ENCODE assay signal across 31 cellular contexts in genomic region chr19:5765220-5765619, GRCh38. TPM values are rescaled to one million over a fixed set of nuclear protein-coding genes. Genes with fewer than 3 reads are reported as not detected.
DNase-seq lines count a peak whose midpoint lies in the region; ATAC-seq, FAIRE-seq and TF ChIP-seq lines count a peak whose summit lies in the region.
"Had no signal": no experiment of that assay in that cellular context is flagged by ENCODE, and none has a peak within 500 bp of the region (broad histone marks: within the 10 kb centered on the region; RNA-seq: fewer than 3 reads in every experiment).

No MANE protein-coding gene starts in this region.

- H3K9me3 Mint-ChIP-seq in nephron progenitor cell = no peaks in the 10 kb centered on the region
- H3K9me3 Mint-ChIP-seq: CD8-positive, alpha-beta memory T cell had no signal

- no peaks in the 10 kb centered on the region for H3K36me3 Mint-ChIP-seq in nephron progenitor cell (ENCODE audit: low read depth)
- H3K36me3 Mint-ChIP-seq: CD14-positive monocyte; CD4-positive, alpha-beta memory T cell; CD4-positive, CD25-positive, alpha-beta regulatory T cell; CD8-positive, alpha-beta memory T cell had no signal

- no peak for TF ChIP-seq POLR2A in K562 (conservative IDR thresholded peaks at IDR 0.05)

- no peak overlapping the region for H3K4me2 ChIP-seq in K562 (ENCODE audit: insufficient read depth, low read length)
- H3K4me2 ChIP-seq: BLaER1 had no signal

- TF ChIP-seq RAD21 in K562 (CRISPR knock-in tag; conservative IDR thresholded peaks at IDR 0.05 in 1 of 2, IDR thresholded peaks at IDR 0.05 in 1 of 2) = no peak

- intact Hi-C loops in K562 (cut with micrococcal nuclease) = no loop called here

- DNase-seq in K562 (ENCODE audit: extremely low read depth in 1 of 4, low spot score in 3 of 4) = no peak
- no peak for DNase-seq in nephron progenitor cell
- DNase-seq: 8988T; ACHN; BE2C; C1 segment of cervical spinal cord; CD4-positive, alpha-beta memory T cell; CD4-positive, CD25-positive, alpha-beta regulatory T cell; CD8-positive, alpha-beta memory T cell; COR-L47; DMS 273 treated with DMSO at 0.1 percent for 48 hours; DMS153; DMS53; DMS79; DND-41; EL; GDM1 had no signal

- H3K4me3 ChIP-seq in HEK293 (ENCODE audit: low read depth, low read length) = no peak overlapping the region
- no peak overlapping the region for H3K4me3 ChIP-seq in K562
- H3K4me3 ChIP-seq: BLaER1, GM12878 had no signal

- H3K27me3 Mint-ChIP-seq in nephron progenitor cell (ENCODE audit: low read depth, poor library complexity) = peaks cover 7% of the 10 kb centered on the region
- H3K27me3 Mint-ChIP-seq: CD4-positive, CD25-positive, alpha-beta regulatory T cell had no signal

- no peak for FAIRE-seq in K562 (lab: Jason Lieb, UNC)
- FAIRE-seq: A204.1, GM12878, GM12892, GM18507, GM19239 had no signal

- no peak overlapping the region for H3K9ac ChIP-seq in K562 (ENCODE audit: insufficient read depth in 1 of 2, low read depth in 2 of 2, low read length in 2 of 2)
- H3K9ac ChIP-seq: BLaER1 had no signal

- POLR2A ChIA-PET in HEK293 (lab: Yijun Ruan, JAX) = no interaction called here
- POLR2A ChIA-PET in K562 (lab: Yijun Ruan, JAX) = no interaction called here

- H3K79me2 ChIP-seq in K562 (ENCODE audit: control insufficient read depth, insufficient read depth, low read length) = no peaks in the 10 kb centered on the region

- H3K36me3 ChIP-seq in HEK293 (ENCODE audit: control insufficient read depth in 2 of 2, insufficient read depth in 1 of 2, low read length in 2 of 2) (no peaks in the 10 kb centered on the region), K562 (ENCODE audit: control insufficient read depth, insufficient read depth, low read length) (no peaks in the 10 kb centered on the region)
- H3K36me3 ChIP-seq: BE2C, BLaER1 had no signal

- ATAC-seq in K562 (no peak), GM21619 (IDR thresholded peaks at IDR 0.05; ENCODE audit: unreplicated experiment) (no peak), GM18861 (IDR thresholded peaks at IDR 0.05; ENCODE audit: unreplicated experiment) (no peak)
- ATAC-seq: GM12878 had no signal

- H3K27ac ChIP-seq in HEK293 (ENCODE audit: extremely low read depth, low read depth, low read length) (no peak overlapping the region), K562 (ENCODE audit: extremely low read depth, low read depth, low read length) (no peak overlapping the region)
- H3K27ac ChIP-seq: BLaER1 had no signal

- in situ Hi-C loops in K562 (cut with MboI) = no loop called here

- CTCF ChIA-PET in HEK293 (lab: Yijun Ruan, JAX) = interaction anchor here (1.0 kb wide), 1 partner anchor 44 kb away, joined by 5 read pairs; no protein-coding TSS in a partner anchor
- CTCF ChIA-PET in K562 (lab: Yijun Ruan, JAX; ENCODE audit: low intra/inter-chr PET ratio) = no interaction called here

- H3K9me3 ChIP-seq in HEK293 (ENCODE audit: control insufficient read depth, insufficient read depth, low read depth, low read length) (no peaks in the 10 kb centered on the region), K562 (replicated peaks; ENCODE audit: control insufficient read depth, insufficient read depth, low read depth, low read length) (no peaks in the 10 kb centered on the region)
- H3K9me3 ChIP-seq: BE2C, BLaER1 had no signal

- H3K4me1 Mint-ChIP-seq in nephron progenitor cell = peaks cover 5% of the 10 kb centered on the region
- H3K4me1 Mint-ChIP-seq: CD14-positive monocyte; CD8-positive, alpha-beta memory T cell had no signal

- peaks cover 3 to 8% of the 10 kb centered on the region in 2 experiments; a peak in 4 of 5 replicates for H3K27me3 ChIP-seq in K562 (ENCODE audit: control insufficient read depth in 2 of 2, insufficient read depth in 2 of 2, low read length in 2 of 2)
- H3K27me3 ChIP-seq: BE2C, BLaER1 had no signal

- H3K27ac Mint-ChIP-seq in nephron progenitor cell = peak overlapping the region; percentile 24
- H3K27ac Mint-ChIP-seq: CD14-positive monocyte; CD4-positive, CD25-positive, alpha-beta regulatory T cell; CD8-positive, alpha-beta memory T cell had no signal

- WGBS in K562 (ENCODE audit: insufficient coverage, low coverage, missing lambda C conversion rate) = 58% methylated on average over 3 of the region's 3 CpGs

- no TSS peak for BruUV-seq in K562 (replicated peaks; lab: Mats Ljungman, UMichigan)

- no peaks in the 10 kb centered on the region for H4K20me1 ChIP-seq in K562 (replicated peaks; ENCODE audit: control insufficient read depth, insufficient read depth, low read length)
- H4K20me1 ChIP-seq: BLaER1 had no signal

- H3K9me1 ChIP-seq in K562 (ENCODE audit: control insufficient read depth, insufficient read depth, low read length) = no peaks in the 10 kb centered on the region

- TF ChIP-seq CTCF in HEK293 (tag by site-specific recombination; IDR thresholded peaks at IDR 0.05) (no peak), K562 (IDR thresholded peaks at IDR 0.05 in 2 of 3, conservative IDR thresholded peaks at IDR 0.05 in 1 of 3; ENCODE audit: insufficient read depth in 2 of 3, low read depth in 1 of 3, low read length in 3 of 3) (no peak), nephron progenitor cell (IDR thresholded peaks at IDR 0.05) (no peak)

- H2AFZ ChIP-seq in K562 (ENCODE audit: low read depth, low read length) = no peak overlapping the region

- H3K4me1 ChIP-seq in HEK293 (ENCODE audit: control insufficient read depth, insufficient read depth, low read length) (no peaks in the 10 kb centered on the region), K562 (replicated peaks in 1 of 2; ENCODE audit: control insufficient read depth in 2 of 2, insufficient read depth in 2 of 2, low read length in 2 of 2) (no peaks in the 10 kb centered on the region; a peak in 1 of 5 replicates)
- H3K4me1 ChIP-seq: BE2C had no signal

- TF ChIP-seq EP300 in K562 (IDR thresholded peaks at IDR 0.05; ENCODE audit: low read length) = no peak

- no peak overlapping the region for H3K4me3 Mint-ChIP-seq in nephron progenitor cell
- H3K4me3 Mint-ChIP-seq: CD14-positive monocyte; CD4-positive, alpha-beta memory T cell; CD4-positive, CD25-positive, alpha-beta regulatory T cell; CD8-positive, alpha-beta memory T cell had no signal

RNA-seq across cellular contexts. Expression of gene PRR22, which starts 19.3 kb away (rescaled TPM):
- 3.0 and 20.7 TPM in 2 replicates for total RNA-seq in K562 (2011; cell fraction: chromatin; rRNA removed; ENCODE audit: low replicate concordance)
- total RNA-seq in K562 (2011; cell fraction: nucleolus; rRNA removed) = 16.2 and 19.2 TPM in 2 replicates
- 7.0 and 8.5 TPM in 2 replicates for total RNA-seq in K562 (2011; cell fraction: nucleoplasm; rRNA removed)
- total RNA-seq in K562 (2014; rRNA removed) (5.4 and 8.0 TPM in 2 replicates), K562 (2014; rRNA removed; fragmentation: Illumina TruSeq; extraction: Trizol) (0.11 and 0.22 TPM in 2 replicates), K562 (2015; rRNA removed; fragmentation: Illumina TruSeq; extraction: Trizol) (1.9 and 2.7 TPM in 2 replicates), K562 (2021) (9.3 and 12.0 TPM in 2 replicates)
- polyA plus RNA-seq in K562 (2011; rRNA removed) (1.4 and 2.2 TPM in 2 replicates), K562 (2014; fragmentation: Illumina TruSeq; extraction: Trizol) (1.1 and 3.7 TPM in 2 replicates), K562 (2014; fragmentation: Nextera tagmentation; extraction: Ambion mirVana) (under 1 TPM in 1 of 2 experiments, not detected in 1; 0.03 TPM), K562 (2014; rRNA removed) (8.5 and 8.9 TPM in 2 replicates)
- 1.5 and 4.4 TPM in 2 replicates for polyA plus RNA-seq in K562 (2011; cell fraction: cytosol; rRNA removed)
- 19.6 and 56.2 TPM in 2 replicates for polyA plus RNA-seq in K562 (2011; cell fraction: nucleus; rRNA removed)
- polyA plus RNA-seq in K562 (2012) = 4.2 and 5.5 TPM in 2 replicates
- 0.12 and 0.18 TPM in 2 replicates for polyA minus RNA-seq in K562 (2011; rRNA and poly(A)+ RNA removed)
- not detected in 2 replicates for polyA minus RNA-seq in K562 (2011; cell fraction: cytosol; rRNA and poly(A)+ RNA removed)
- polyA minus RNA-seq in K562 (2011; cell fraction: nucleus; rRNA and poly(A)+ RNA removed) = 2.7 and 3.5 TPM in 2 replicates
- polyA plus RNA-seq: CD4-positive, alpha-beta memory T cell; CD4-positive, CD25-positive, alpha-beta regulatory T cell had no signal

RNA-seq across cellular contexts. Expression of gene DUS3L, which starts 25.7 kb away (rescaled TPM):
- 58.3 and 240 TPM in 2 replicates for total RNA-seq in K562 (2011; cell fraction: chromatin; rRNA removed; ENCODE audit: low replicate concordance)
- total RNA-seq in K562 (2011; cell fraction: nucleolus; rRNA removed) = 172 and 210 TPM in 2 replicates
- total RNA-seq in K562 (2011; cell fraction: nucleoplasm; rRNA removed) = 64.6 and 96.7 TPM in 2 replicates
- total RNA-seq in K562 (2014; rRNA removed) (102 and 107 TPM in 2 replicates), K562 (2014; rRNA removed; fragmentation: Illumina TruSeq; extraction: Trizol) (19.0 and 19.5 TPM in 2 replicates), K562 (2015; rRNA removed; fragmentation: Illumina TruSeq; extraction: Trizol) (77.5 and 86.8 TPM in 2 replicates), K562 (2021) (97.0 and 102 TPM in 2 replicates)
- polyA plus RNA-seq in K562 (2011; rRNA removed) (27.3 and 37.0 TPM in 2 replicates), K562 (2014; fragmentation: Illumina TruSeq; extraction: Trizol) (81.0 and 83.7 TPM in 2 replicates), K562 (2014; fragmentation: Nextera tagmentation; extraction: Ambion mirVana) (1 to 10 TPM; 1.7 to 2.1 TPM), K562 (2014; rRNA removed) (80.7 and 87.8 TPM in 2 replicates)
- 33.3 and 86.9 TPM in 2 replicates for polyA plus RNA-seq in K562 (2011; cell fraction: cytosol; rRNA removed)
- 154 and 263 TPM in 2 replicates for polyA plus RNA-seq in K562 (2011; cell fraction: nucleus; rRNA removed)
- polyA plus RNA-seq in K562 (2012) = 51.5 and 103 TPM in 2 replicates
- polyA minus RNA-seq in K562 (2011; rRNA and poly(A)+ RNA removed) = 16.1 and 30.0 TPM in 2 replicates
- 52.2 and 61.2 TPM in 2 replicates for polyA minus RNA-seq in K562 (2011; cell fraction: cytosol; rRNA and poly(A)+ RNA removed)
- 60.2 and 66.8 TPM in 2 replicates for polyA minus RNA-seq in K562 (2011; cell fraction: nucleus; rRNA and poly(A)+ RNA removed)

RNA-seq across cellular contexts. Expression of gene NRTN, which starts 39.6 kb away (rescaled TPM):
- 0.67 and 2.5 TPM in 2 replicates for total RNA-seq in K562 (2011; cell fraction: chromatin; rRNA removed; ENCODE audit: low replicate concordance)
- total RNA-seq in K562 (2011; cell fraction: nucleolus; rRNA removed) = 2.2 and 2.7 TPM in 2 replicates
- 1.5 and 2.1 TPM in 2 replicates for total RNA-seq in K562 (2011; cell fraction: nucleoplasm; rRNA removed)
- total RNA-seq in K562 (2014; rRNA removed) = 7.3 and 8.1 TPM in 2 replicates
- 0.62 and 0.70 TPM in 2 replicates for total RNA-seq in K562 (2014; rRNA removed; fragmentation: Illumina TruSeq; extraction: Trizol)
- total RNA-seq in K562 (2015; rRNA removed; fragmentation: Illumina TruSeq; extraction: Trizol) = 1.6 TPM in 2 replicates
- 5.3 and 7.8 TPM in 2 replicates for total RNA-seq in K562 (2021)
- 1.1 and 2.2 TPM in 2 replicates for polyA plus RNA-seq in K562 (2011; rRNA removed)
- polyA plus RNA-seq in K562 (2011; cell fraction: cytosol; rRNA removed) = 2.6 and 9.4 TPM in 2 replicates
- polyA plus RNA-seq in K562 (2011; cell fraction: nucleus; rRNA removed) = 1.6 and 2.0 TPM in 2 replicates
- 2.4 and 6.4 TPM in 2 replicates for polyA plus RNA-seq in K562 (2012)
- 1.6 and 3.3 TPM in 2 replicates for polyA plus RNA-seq in K562 (2014; fragmentation: Illumina TruSeq; extraction: Trizol)
- polyA plus RNA-seq in K562 (2014; fragmentation: Nextera tagmentation; extraction: Ambion mirVana) = not detected
- polyA plus RNA-seq in K562 (2014; rRNA removed) = 2.4 and 4.0 TPM in 2 replicates
- polyA minus RNA-seq in K562 (2011; rRNA and poly(A)+ RNA removed) = 0.25 and 0.45 TPM in 2 replicates
- polyA minus RNA-seq in K562 (2011; cell fraction: cytosol; rRNA and poly(A)+ RNA removed) = 2.3 and 3.3 TPM in 2 replicates
- 1.1 and 1.5 TPM in 2 replicates for polyA minus RNA-seq in K562 (2011; cell fraction: nucleus; rRNA and poly(A)+ RNA removed)
- total RNA-seq: CD4-positive, CD25-positive, alpha-beta regulatory T cell; GM12878 had no signal
- polyA plus RNA-seq: CD14-positive monocyte, GM12878 had no signal

RNA-seq across cellular contexts. Expression of gene CATSPERD, which starts 44.8 kb away (rescaled TPM):
- not detected in 2 replicates for total RNA-seq in K562 (2011; cell fraction: chromatin; rRNA removed; ENCODE audit: low replicate concordance)
- total RNA-seq in K562 (2011; cell fraction: nucleolus; rRNA removed) = not detected in 2 replicates
- total RNA-seq in K562 (2011; cell fraction: nucleoplasm; rRNA removed) = not detected in 2 replicates
- total RNA-seq in K562 (2014; rRNA removed) = not detected in 2 replicates
- not detected in 2 replicates for total RNA-seq in K562 (2014; rRNA removed; fragmentation: Illumina TruSeq; extraction: Trizol)
- total RNA-seq in K562 (2015; rRNA removed; fragmentation: Illumina TruSeq; extraction: Trizol) = not detected in 2 replicates
- total RNA-seq in K562 (2021) = not detected in 2 replicates
- not detected in 2 replicates for polyA plus RNA-seq in K562 (2011; rRNA removed)
- polyA plus RNA-seq in K562 (2011; cell fraction: cytosol; rRNA removed) = not detected in 2 replicates
- polyA plus RNA-seq in K562 (2011; cell fraction: nucleus; rRNA removed) = not detected in 2 replicates
- polyA plus RNA-seq in K562 (2012) = 0.04 TPM in 1 of 2 replicates, not detected in the other
- not detected in 2 replicates for polyA plus RNA-seq in K562 (2014; fragmentation: Illumina TruSeq; extraction: Trizol)
- polyA plus RNA-seq in K562 (2014; fragmentation: Nextera tagmentation; extraction: Ambion mirVana) = not detected
- not detected in 2 replicates for polyA plus RNA-seq in K562 (2014; rRNA removed)
- polyA minus RNA-seq in K562 (2011; rRNA and poly(A)+ RNA removed) = not detected in 2 replicates
- not detected in 2 replicates for polyA minus RNA-seq in K562 (2011; cell fraction: cytosol; rRNA and poly(A)+ RNA removed)
- polyA minus RNA-seq in K562 (2011; cell fraction: nucleus; rRNA and poly(A)+ RNA removed) = not detected in 2 replicates
- total RNA-seq: A673; CD4-positive, alpha-beta memory T cell; CD4-positive, CD25-positive, alpha-beta regulatory T cell; CD8-positive, alpha-beta memory T cell; Daoy; G401 had no signal
- polyA plus RNA-seq: AG04450; CD14-positive monocyte; CD4-positive, alpha-beta memory T cell; CD8-positive, alpha-beta memory T cell had no signal

RNA-seq across cellular contexts. Expression of gene LONP1, which starts 45.3 kb away (rescaled TPM):
- 180 and 424 TPM in 2 replicates for total RNA-seq in K562 (2011; cell fraction: chromatin; rRNA removed; ENCODE audit: low replicate concordance)
- total RNA-seq in K562 (2011; cell fraction: nucleolus; rRNA removed) = 314 and 331 TPM in 2 replicates
- 165 and 217 TPM in 2 replicates for total RNA-seq in K562 (2011; cell fraction: nucleoplasm; rRNA removed)
- total RNA-seq in K562 (2014; rRNA removed) (202 and 214 TPM in 2 replicates), K562 (2014; rRNA removed; fragmentation: Illumina TruSeq; extraction: Trizol) (26.9 and 37.3 TPM in 2 replicates), K562 (2015; rRNA removed; fragmentation: Illumina TruSeq; extraction: Trizol) (89.1 and 89.8 TPM in 2 replicates), K562 (2021) (207 and 238 TPM in 2 replicates)
- polyA plus RNA-seq in K562 (2011; rRNA removed) (84.5 and 110 TPM in 2 replicates), K562 (2014; fragmentation: Illumina TruSeq; extraction: Trizol) (76.5 and 160 TPM in 2 replicates), K562 (2014; fragmentation: Nextera tagmentation; extraction: Ambion mirVana) (1 to 10 TPM; 1.1 to 3.7 TPM), K562 (2014; rRNA removed) (138 and 161 TPM in 2 replicates)
- 121 and 226 TPM in 2 replicates for polyA plus RNA-seq in K562 (2011; cell fraction: cytosol; rRNA removed)
- 273 and 320 TPM in 2 replicates for polyA plus RNA-seq in K562 (2011; cell fraction: nucleus; rRNA removed)
- 122 and 281 TPM in 2 replicates for polyA plus RNA-seq in K562 (2012)
- polyA minus RNA-seq in K562 (2011; rRNA and poly(A)+ RNA removed) = 39.2 and 57.2 TPM in 2 replicates
- polyA minus RNA-seq in K562 (2011; cell fraction: cytosol; rRNA and poly(A)+ RNA removed) = 97.1 and 131 TPM in 2 replicates
- 67.5 and 106 TPM in 2 replicates for polyA minus RNA-seq in K562 (2011; cell fraction: nucleus; rRNA and poly(A)+ RNA removed)

Comparison
In these comparisons a context has a peak if more than half of its experiments do, and no peak if none do; other contexts are left out.
1. Of the 44 proteins assayed by ChIP-seq in both K562 and HEK293: peak only in K562: none; only in HEK293: none; in both: ZNF24; in neither: 43.